Comparison of ENCODE assay signal across 12 cellular contexts in genomic region chr18:45449761-45450227, GRCh38.
DNase-seq lines count a peak whose midpoint lies in the region; ATAC-seq and TF ChIP-seq lines count a peak whose summit lies in the region.
"Had no signal": no experiment of that assay in that cellular context is flagged by ENCODE, and none has a peak within 500 bp of the region (broad histone marks: within the 10 kb centered on the region; RNA-seq: fewer than 3 reads in every experiment).

No MANE protein-coding gene starts in this region.

- peak; percentile 18 for DNase-seq in NCI-H187 treated with DMSO at 0.1 percent for 48 hours (lab: John Stamatoyannopoulos, UW)
- peak; percentile 47 to 59 for DNase-seq in left colon
- DNase-seq in stomach, result peak; percentile 28
- DNase-seq in dermis blood vessel endothelial cell, result no peak
- DNase-seq in left lobe of liver (ENCODE audit: low spot score), result no peak
- DNase-seq in WTC11 (ENCODE audit: low spot score), result no peak
- DNase-seq in RWPE1 (ENCODE audit: low spot score), result no peak
- DNase-seq: activated CD8-positive, alpha-beta memory T cell treated with anti-CD3 and anti-CD28 coated beads, Interleukin-2, amount 50 U/mL, for 48 hours; H7; stimulated activated naive CD4-positive, alpha-beta T cell treated with Interleukin-2 at 50 U/mL for 16 hours had no signal

- H3K4me3 Mint-ChIP-seq in brain, result peak overlapping the region in 1 of 5 experiments; percentile 2
- no peak overlapping the region for H3K4me3 Mint-ChIP-seq in WTC11

- peaks cover 0 to 25% (median 9%) of the 10 kb centered on the region in 4 donors for H3K4me1 ChIP-seq in stomach

- TF ChIP-seq CTCF in brain (conservative IDR thresholded peaks at IDR 0.05) (no peak), stomach (IDR thresholded peaks at IDR 0.05) (no peak), WTC11 (IDR thresholded peaks at IDR 0.05) (no peak), RWPE1 (conservative IDR thresholded peaks at IDR 0.05; ENCODE audit: low read depth) (no peak)

- POLR2A ChIA-PET in WTC11 (lab: Charles Lee) (no interaction called here), RWPE1 (lab: Yijun Ruan, JAX; ENCODE audit: low non-redundant PET) (no interaction called here)

- CTCF ChIA-PET in WTC11 (lab: Charles Lee), result no interaction called here
- CTCF ChIA-PET in RWPE1 (lab: Yijun Ruan, JAX), result no interaction called here

- WGBS in stomach, 5 donors, result 42 to 60% (median 58%) methylated on average over 6 of the region's 6 CpGs

- H3K9me3 Mint-ChIP-seq in brain (peaks cover 0 to 8% (median 4%) of the 10 kb centered on the region in 5 experiments), WTC11 (peaks cover 2% of the 10 kb centered on the region; the same call in 1 of the 2 replicates)

- no peak for TF ChIP-seq POLR2A in stomach (IDR thresholded peaks at IDR 0.05)

- H3K27me3 ChIP-seq in stomach, result no peaks in the 10 kb centered on the region

- ATAC-seq in left colon (no peak), left lobe of liver (no peak), WTC11 (no peak)

- no peaks in the 10 kb centered on the region for H3K9me3 ChIP-seq in stomach

- intact Hi-C loops in left colon (cut with DNase I, micrococcal nuclease) (no loop called here), stomach (cut with DNase I; ENCODE audit: low total_unique reads) (no loop called here)

- peaks cover 50% of the 10 kb centered on the region for H3K4me1 Mint-ChIP-seq in brain
- peaks cover 6% of the 10 kb centered on the region; the same call in 1 of the 2 replicates for H3K4me1 Mint-ChIP-seq in WTC11

- peak overlapping the region in 4 of 5 experiments; percentile 52 to 92 (median 84) for H3K27ac Mint-ChIP-seq in brain
- no peak overlapping the region for H3K27ac Mint-ChIP-seq in WTC11
- H3K27ac Mint-ChIP-seq: progenitor cell of endocrine pancreas had no signal

- peak overlapping the region in 4 of 5 donors; percentile 35 to 68 (median 54) for H3K27ac ChIP-seq in stomach
- no peak overlapping the region for H3K27ac ChIP-seq in RWPE1

- no peaks in the 10 kb centered on the region for H3K27me3 Mint-ChIP-seq in brain
- no peaks in the 10 kb centered on the region for H3K27me3 Mint-ChIP-seq in WTC11 (ENCODE audit: low read depth)
- H3K27me3 Mint-ChIP-seq: progenitor cell of endocrine pancreas had no signal

- no peak overlapping the region for H3K4me3 ChIP-seq in stomach

- no peak for TF ChIP-seq EP300 in stomach (IDR thresholded peaks at IDR 0.05)

- no peaks in the 10 kb centered on the region for H3K36me3 Mint-ChIP-seq in brain
- no peaks in the 10 kb centered on the region for H3K36me3 Mint-ChIP-seq in WTC11

- no peaks in the 10 kb centered on the region for H3K36me3 ChIP-seq in stomach

TF ChIP-seq in WTC11, 78 proteins besides CTCF, POLR2A, EP300 and RAD21:
- TF ChIP-seq ERG (CRISPR knock-in tag; IDR thresholded peaks at IDR 0.05), result no peak
- no peak for TF ChIP-seq ZNF121 (CRISPR knock-in tag; IDR thresholded peaks at IDR 0.05)
- TF ChIP-seq, protein P1, sequence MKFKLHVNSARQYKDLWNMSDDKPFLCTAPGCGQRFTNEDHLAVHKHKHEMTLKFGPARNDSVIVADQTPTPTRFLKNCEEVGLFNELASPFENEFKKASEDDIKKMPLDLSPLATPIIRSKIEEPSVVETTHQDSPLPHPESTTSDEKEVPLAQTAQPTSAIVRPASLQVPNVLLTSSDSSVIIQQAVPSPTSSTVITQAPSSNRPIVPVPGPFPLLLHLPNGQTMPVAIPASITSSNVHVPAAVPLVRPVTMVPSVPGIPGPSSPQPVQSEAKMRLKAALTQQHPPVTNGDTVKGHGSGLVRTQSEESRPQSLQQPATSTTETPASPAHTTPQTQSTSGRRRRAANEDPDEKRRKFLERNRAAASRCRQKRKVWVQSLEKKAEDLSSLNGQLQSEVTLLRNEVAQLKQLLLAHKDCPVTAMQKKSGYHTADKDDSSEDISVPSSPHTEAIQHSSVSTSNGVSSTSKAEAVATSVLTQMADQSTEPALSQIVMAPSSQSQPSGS (CRISPR knock-in tag; IDR thresholded peaks at IDR 0.05; ENCODE audit: borderline replicate concordance, low read depth), result no peak
- no peak for TF ChIP-seq ZNF263 (CRISPR knock-in tag; IDR thresholded peaks at IDR 0.05; ENCODE audit: low read depth)
- no peak for TF ChIP-seq NFYB (CRISPR knock-in tag; conservative IDR thresholded peaks at IDR 0.05; ENCODE audit: low read depth)
- TF ChIP-seq, protein P2, sequence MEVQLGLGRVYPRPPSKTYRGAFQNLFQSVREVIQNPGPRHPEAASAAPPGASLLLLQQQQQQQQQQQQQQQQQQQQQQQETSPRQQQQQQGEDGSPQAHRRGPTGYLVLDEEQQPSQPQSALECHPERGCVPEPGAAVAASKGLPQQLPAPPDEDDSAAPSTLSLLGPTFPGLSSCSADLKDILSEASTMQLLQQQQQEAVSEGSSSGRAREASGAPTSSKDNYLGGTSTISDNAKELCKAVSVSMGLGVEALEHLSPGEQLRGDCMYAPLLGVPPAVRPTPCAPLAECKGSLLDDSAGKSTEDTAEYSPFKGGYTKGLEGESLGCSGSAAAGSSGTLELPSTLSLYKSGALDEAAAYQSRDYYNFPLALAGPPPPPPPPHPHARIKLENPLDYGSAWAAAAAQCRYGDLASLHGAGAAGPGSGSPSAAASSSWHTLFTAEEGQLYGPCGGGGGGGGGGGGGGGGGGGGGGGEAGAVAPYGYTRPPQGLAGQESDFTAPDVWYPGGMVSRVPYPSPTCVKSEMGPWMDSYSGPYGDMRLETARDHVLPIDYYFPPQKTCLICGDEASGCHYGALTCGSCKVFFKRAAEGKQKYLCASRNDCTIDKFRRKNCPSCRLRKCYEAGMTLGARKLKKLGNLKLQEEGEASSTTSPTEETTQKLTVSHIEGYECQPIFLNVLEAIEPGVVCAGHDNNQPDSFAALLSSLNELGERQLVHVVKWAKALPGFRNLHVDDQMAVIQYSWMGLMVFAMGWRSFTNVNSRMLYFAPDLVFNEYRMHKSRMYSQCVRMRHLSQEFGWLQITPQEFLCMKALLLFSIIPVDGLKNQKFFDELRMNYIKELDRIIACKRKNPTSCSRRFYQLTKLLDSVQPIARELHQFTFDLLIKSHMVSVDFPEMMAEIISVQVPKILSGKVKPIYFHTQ (CRISPR knock-in tag; IDR thresholded peaks at IDR 0.05), result no peak
- TF ChIP-seq SMAD4 (CRISPR knock-in tag; IDR thresholded peaks at IDR 0.05), result no peak
- TF ChIP-seq GRHL2 (CRISPR knock-in tag; IDR thresholded peaks at IDR 0.05; ENCODE audit: insufficient replicate concordance, severe bottlenecking), result no peak
- TF ChIP-seq ZNF317 (CRISPR knock-in tag; IDR thresholded peaks at IDR 0.05; ENCODE audit: borderline replicate concordance, low read depth), result no peak
- TF ChIP-seq, protein P3, sequence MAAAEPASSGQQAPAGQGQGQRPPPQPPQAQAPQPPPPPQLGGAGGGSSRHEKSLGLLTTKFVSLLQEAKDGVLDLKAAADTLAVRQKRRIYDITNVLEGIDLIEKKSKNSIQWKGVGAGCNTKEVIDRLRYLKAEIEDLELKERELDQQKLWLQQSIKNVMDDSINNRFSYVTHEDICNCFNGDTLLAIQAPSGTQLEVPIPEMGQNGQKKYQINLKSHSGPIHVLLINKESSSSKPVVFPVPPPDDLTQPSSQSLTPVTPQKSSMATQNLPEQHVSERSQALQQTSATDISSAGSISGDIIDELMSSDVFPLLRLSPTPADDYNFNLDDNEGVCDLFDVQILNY (CRISPR knock-in tag; IDR thresholded peaks at IDR 0.05), result no peak
- TF ChIP-seq NFE2L1 (CRISPR knock-in tag; IDR thresholded peaks at IDR 0.05), result no peak
- no peak for TF ChIP-seq SMAD3 (CRISPR knock-in tag; IDR thresholded peaks at IDR 0.05; ENCODE audit: borderline replicate concordance)
- no peak for TF ChIP-seq ESRRA (CRISPR knock-in tag; IDR thresholded peaks at IDR 0.05; ENCODE audit: borderline replicate concordance)
- no peak for TF ChIP-seq KAT7 (CRISPR knock-in tag; IDR thresholded peaks at IDR 0.05; ENCODE audit: borderline replicate concordance)
- no peak for TF ChIP-seq ELF4 (CRISPR knock-in tag; IDR thresholded peaks at IDR 0.05; ENCODE audit: low read depth)
- TF ChIP-seq EMX1 (CRISPR knock-in tag; IDR thresholded peaks at IDR 0.05), result no peak
- no peak for TF ChIP-seq HMGA2 (CRISPR knock-in tag; IDR thresholded peaks at IDR 0.05)
- TF ChIP-seq ZNF416 (CRISPR knock-in tag; IDR thresholded peaks at IDR 0.05), result no peak

Comparison
In these comparisons a context has a peak if more than half of its experiments do, and no peak if none do; other contexts are left out.
1. DNase-seq: peak in NCI-H187 treated with DMSO at 0.1 percent for 48 hours (single experiment), left colon (2 of 2) and stomach (single experiment); none in dermis blood vessel endothelial cell (single experiment), left lobe of liver (single experiment), WTC11 (single experiment) and RWPE1 (single experiment).